18 cellular contexts compared by ENCODE assay signal in genomic region chr7:70703785-70704184, GRCh38.
"Had no signal": no experiment of that assay in that cellular context is flagged by ENCODE, and none has a peak within 500 bp of the region (broad histone marks: within the 10 kb centered on the region; RNA-seq: fewer than 3 reads in every experiment).

No MANE protein-coding gene starts in this region.

- H3K36me3 Mint-ChIP-seq: activated CD8-positive, alpha-beta memory T cell treated with anti-CD3 and anti-CD28 coated beads, Interleukin-2, amount 10 ng/mL, durations not matched to agents 7 days and 5 days; activated naive CD4-positive, alpha-beta T cell treated with anti-CD3 and anti-CD28 coated beads, Interleukin-2, amount 50 U/mL, for 72 hours; naive thymus-derived CD8-positive, alpha-beta T cell; stimulated activated memory B cell treated with anti-CD40 and anti-IgM and Interleukin-4, amounts not matched to agents 10 μg/mL and 1 μg/mL and 100 μg/mL, for 72 hours had no signal

- H3K4me3 Mint-ChIP-seq: activated CD8-positive, alpha-beta memory T cell treated with anti-CD3 and anti-CD28 coated beads, Interleukin-2, amount 10 ng/mL, durations not matched to agents 7 days and 5 days; activated T-cell treated with anti-CD3 and anti-CD28 coated beads, Interleukin-2, amount 50 U/mL, for 24 hours; dendritic cell treated with granulocyte-macrophage colony-stimulating factor and Interleukin-4, amounts not matched to agents 40 ng/mL and 50 ng/mL, for 4 days; effector memory CD8-positive, alpha-beta T cell; naive thymus-derived CD8-positive, alpha-beta T cell; stimulated activated memory B cell treated with anti-CD40 and anti-IgM and Interleukin-4, amounts not matched to agents 10 μg/mL and 1 μg/mL and 100 μg/mL, for 72 hours had no signal

- H3K4me1 Mint-ChIP-seq: activated CD8-positive, alpha-beta memory T cell treated with anti-CD3 and anti-CD28 coated beads, Interleukin-2, amount 10 ng/mL, durations not matched to agents 7 days and 5 days; naive thymus-derived CD8-positive, alpha-beta T cell; stimulated activated memory B cell treated with anti-CD40 and anti-IgM and Interleukin-4, amounts not matched to agents 10 μg/mL and 1 μg/mL and 100 μg/mL, for 72 hours had no signal

- H3K27ac Mint-ChIP-seq: activated CD8-positive, alpha-beta memory T cell treated with anti-CD3 and anti-CD28 coated beads, Interleukin-2, amount 10 ng/mL, durations not matched to agents 7 days and 5 days; activated naive CD4-positive, alpha-beta T cell treated with anti-CD3 and anti-CD28 coated beads, Interleukin-2, amount 50 U/mL, for 72 hours; activated T-cell treated with anti-CD3 and anti-CD28 coated beads, Interleukin-2, amount 50 U/mL, for 24 hours; dendritic cell treated with granulocyte-macrophage colony-stimulating factor and Interleukin-4, amounts not matched to agents 40 ng/mL and 50 ng/mL, for 4 days; naive thymus-derived CD8-positive, alpha-beta T cell; stimulated activated memory B cell treated with anti-CD40 and anti-IgM and Interleukin-4, amounts not matched to agents 10 μg/mL and 1 μg/mL and 100 μg/mL, for 72 hours had no signal

- H3K9me3 Mint-ChIP-seq: activated T-cell treated with anti-CD3 and anti-CD28 coated beads, Interleukin-2, amount 50 U/mL, for 24 hours; dendritic cell treated with granulocyte-macrophage colony-stimulating factor and Interleukin-4, amounts not matched to agents 40 ng/mL and 50 ng/mL, for 4 days; effector memory CD8-positive, alpha-beta T cell; naive thymus-derived CD8-positive, alpha-beta T cell; stimulated activated memory B cell treated with anti-CD40 and anti-IgM and Interleukin-4, amounts not matched to agents 10 μg/mL and 1 μg/mL and 100 μg/mL, for 72 hours had no signal

- H3K9me3 ChIP-seq: body of pancreas, gastroesophageal sphincter, psoas muscle, right lobe of liver, tibial nerve had no signal

- H3K36me3 ChIP-seq: gastroesophageal sphincter, right lobe of liver, tibial nerve had no signal

- H3K4me3 ChIP-seq: body of pancreas, gastroesophageal sphincter, psoas muscle, right lobe of liver, tibial nerve had no signal

- H3K4me1 ChIP-seq: right lobe of liver had no signal

- DNase-seq: activated CD4-positive, alpha-beta T cell treated with anti-CD3 and anti-CD28 coated beads for 1 hour; activated CD4-positive, alpha-beta T cell treated with anti-CD3 and anti-CD28 coated beads, Interleukin-2, amount 50 U/mL, for 48 hours; activated CD8-positive, alpha-beta memory T cell treated with anti-CD3 and anti-CD28 coated beads, Interleukin-2, amount 10 ng/mL, durations not matched to agents 7 days and 5 days; activated effector memory CD4-positive, alpha-beta T cell treated with Interleukin-2 at 50 U/mL for 16 hours; activated T-cell treated with anti-CD3 and anti-CD28 coated beads, Interleukin-2, amount 50 U/mL, for 24 hours; amniotic stem cell; body of pancreas; cerebellar nuclear complex; effector memory CD8-positive, alpha-beta T cell; left colon; naive thymus-derived CD8-positive, alpha-beta T cell; psoas muscle; right lobe of liver had no signal

- H3K27me3 Mint-ChIP-seq: activated CD8-positive, alpha-beta memory T cell treated with anti-CD3 and anti-CD28 coated beads, Interleukin-2, amount 10 ng/mL, durations not matched to agents 7 days and 5 days; dendritic cell treated with granulocyte-macrophage colony-stimulating factor and Interleukin-4, amounts not matched to agents 40 ng/mL and 50 ng/mL, for 4 days; effector memory CD8-positive, alpha-beta T cell; stimulated activated memory B cell treated with anti-CD40 and anti-IgM and Interleukin-4, amounts not matched to agents 10 μg/mL and 1 μg/mL and 100 μg/mL, for 72 hours had no signal

- H3K27me3 ChIP-seq: body of pancreas, gastroesophageal sphincter, right lobe of liver, tibial nerve had no signal

- H3K27ac ChIP-seq: body of pancreas, gastroesophageal sphincter, psoas muscle, right lobe of liver, tibial nerve had no signal

- ATAC-seq: activated CD8-positive, alpha-beta memory T cell treated with anti-CD3 and anti-CD28 coated beads, Interleukin-2, amount 10 ng/mL, durations not matched to agents 7 days and 5 days; activated naive CD4-positive, alpha-beta T cell treated with anti-CD3 and anti-CD28 coated beads, Interleukin-2, amount 50 U/mL, for 72 hours; body of pancreas; effector memory CD8-positive, alpha-beta T cell; gastroesophageal sphincter; left colon; naive thymus-derived CD8-positive, alpha-beta T cell; psoas muscle; right lobe of liver; stimulated activated memory B cell treated with anti-CD40 and anti-IgM and Interleukin-4, amounts not matched to agents 10 μg/mL and 1 μg/mL and 100 μg/mL, for 72 hours had no signal
